Comparison of ENCODE assay signal across 16 cellular contexts in genomic region chr6:89386917-89387491, GRCh38. TPM values are rescaled to one million over a fixed set of nuclear protein-coding genes. Genes with fewer than 3 reads are reported as not detected.
A peak's percentile ranks its signal among the peaks of the same experiment; 100 is the strongest.
DNase-seq lines count a peak whose midpoint lies in the region; ATAC-seq and TF ChIP-seq lines count a peak whose summit lies in the region.
"Had no signal": no experiment of that assay in that cellular context is flagged by ENCODE, and none has a peak within 500 bp of the region (broad histone marks: within the 10 kb centered on the region; RNA-seq: fewer than 3 reads in every experiment).

No MANE protein-coding gene starts in this region.

- no peak overlapping the region for H3K4me3 ChIP-seq in psoas muscle
- no peak overlapping the region for H3K4me3 ChIP-seq in upper lobe of left lung
- no peak overlapping the region for H3K4me3 ChIP-seq in esophagus squamous epithelium
- H3K4me3 ChIP-seq: body of pancreas, GM23338 had no signal

- 87 to 91% (median 87%) methylated on average over 6 of the region's 6 CpGs for WGBS in psoas muscle, 3 donors
- WGBS in upper lobe of left lung, 2 donors = 89 to 95% methylated on average over 6 of the region's 6 CpGs
- 91 to 95% methylated on average over 5 to 6 of the region's 6 CpGs for WGBS in esophagus squamous epithelium, 2 donors

- H3K9me3 ChIP-seq in psoas muscle = no peaks in the 10 kb centered on the region
- H3K9me3 ChIP-seq in upper lobe of left lung = no peaks in the 10 kb centered on the region
- H3K9me3 ChIP-seq in esophagus squamous epithelium = no peaks in the 10 kb centered on the region
- H3K9me3 ChIP-seq: body of pancreas had no signal

- H3K4me1 ChIP-seq in psoas muscle (peaks cover 59% of the 10 kb centered on the region), upper lobe of left lung (no peaks in the 10 kb centered on the region), esophagus squamous epithelium (peaks cover 0 to 22% (median 15%) of the 10 kb centered on the region in 3 donors)
- H3K4me1 ChIP-seq: body of pancreas had no signal

- intact Hi-C loops in psoas muscle (cut with DNase I) (loop anchor here in 1 of 2 donors (2.0 kb wide), 1 partner anchor 22 kb away; no protein-coding TSS in a partner anchor), esophagus squamous epithelium (cut with DNase I) (no loop called here)

- ATAC-seq in GM19328 (IDR thresholded peaks at IDR 0.05; ENCODE audit: unreplicated experiment) = peak; percentile 8
- ATAC-seq in HG02610 (IDR thresholded peaks at IDR 0.05; ENCODE audit: unreplicated experiment) = peak; percentile 34
- ATAC-seq in HG03280 (IDR thresholded peaks at IDR 0.05; ENCODE audit: unreplicated experiment) = peak; percentile 12
- ATAC-seq in psoas muscle = no peak
- ATAC-seq in upper lobe of left lung (ENCODE audit: low FRiP score in 2 of 2) = no peak
- ATAC-seq: body of pancreas, GM23338 had no signal

- DNase-seq in psoas muscle = no peak
- no peak for DNase-seq in activated CD8-positive, alpha-beta memory T cell treated with anti-CD3 and anti-CD28 coated beads, Interleukin-2, amount 50 U/mL, for 48 hours
- no peak for DNase-seq in upper lobe of left lung
- no peak for DNase-seq in iPS-NIHi11 (ENCODE audit: low spot score)
- DNase-seq in esophagus squamous epithelium (lab: John Stamatoyannopoulos, UW) = no peak
- DNase-seq: body of pancreas; CD4-positive, CD25-positive, alpha-beta regulatory T cell; mesenchymal stem cell; NCI-H1417 treated with DMSO at 0.1 percent for 48 hours; NCI-H524 treated with DMSO at 0.1 percent for 48 hours; posterior cingulate gyrus; SIG-M5 had no signal

- TF ChIP-seq POLR2A in upper lobe of left lung (IDR thresholded peaks at IDR 0.05) (no peak), esophagus squamous epithelium (IDR thresholded peaks at IDR 0.05) (no peak)

- TF ChIP-seq CTCF in psoas muscle (IDR thresholded peaks at IDR 0.05) (no peak), upper lobe of left lung (IDR thresholded peaks at IDR 0.05) (no peak), esophagus squamous epithelium (IDR thresholded peaks at IDR 0.05) (no peak)

- H3K36me3 ChIP-seq in psoas muscle (ENCODE audit: insufficient read depth in 1 of 2, low read depth in 1 of 2) (peaks cover 0 to 5% of the 10 kb centered on the region in 2 donors), upper lobe of left lung (no peaks in the 10 kb centered on the region), esophagus squamous epithelium (no peaks in the 10 kb centered on the region)

- H3K27ac ChIP-seq in psoas muscle (peak overlapping the region; percentile 88), upper lobe of left lung (no peak overlapping the region), esophagus squamous epithelium (no peak overlapping the region)
- H3K27ac ChIP-seq: body of pancreas had no signal

- TF ChIP-seq EP300 in upper lobe of left lung (IDR thresholded peaks at IDR 0.05) = no peak

- no peaks in the 10 kb centered on the region for H3K27me3 ChIP-seq in psoas muscle (ENCODE audit: insufficient read depth in 3 of 3, low read length in 2 of 3)
- H3K27me3 ChIP-seq in upper lobe of left lung = no peaks in the 10 kb centered on the region
- H3K27me3 ChIP-seq in esophagus squamous epithelium = no peaks in the 10 kb centered on the region
- H3K27me3 ChIP-seq: body of pancreas had no signal

RNA-seq across cellular contexts. Expression of gene RRAGD, which starts 25.1 kb away (rescaled TPM):
- 100 to 1,000 TPM; 105 to 148 (median 125) TPM for total RNA-seq in psoas muscle
- polyA plus RNA-seq in psoas muscle = 100 to 1,000 TPM in 1 of 3 donors, 10 to 100 TPM in 2; 34.8 to 163 (median 70.8) TPM
- 10 to 100 TPM; 17.5 to 62.7 (median 29.7) TPM for total RNA-seq in upper lobe of left lung
- 10 to 100 TPM; 21.1 to 67.1 (median 33.9) TPM for total RNA-seq in esophagus squamous epithelium

RNA-seq across cellular contexts. Expression of gene UBE2J1, which starts 34.5 kb away (rescaled TPM):
- total RNA-seq in psoas muscle (10 to 100 TPM; 11.5 to 21.6 (median 17.4) TPM), upper lobe of left lung (10 to 100 TPM; 16.5 to 55.5 (median 37.4) TPM), esophagus squamous epithelium (10 to 100 TPM; 27.2 to 37.3 (median 29.9) TPM)
- 10 to 100 TPM; 10.0 to 20.7 (median 12.9) TPM for polyA plus RNA-seq in psoas muscle

RNA-seq across cellular contexts. Expression of gene ANKRD6, which starts 45.9 kb away (rescaled TPM):
- 1 to 10 TPM; 2.4 to 9.0 (median 4.6) TPM for total RNA-seq in psoas muscle
- 1 to 10 TPM; 1.2 to 2.3 (median 1.8) TPM for polyA plus RNA-seq in psoas muscle
- 10 to 100 TPM; 14.5 to 60.8 (median 30.7) TPM for total RNA-seq in upper lobe of left lung
- total RNA-seq in esophagus squamous epithelium = 10 to 100 TPM in 1 of 4 donors, 1 to 10 TPM in 3; 5.8 to 12.0 (median 7.3) TPM

Comparison
In these comparisons a context has a peak if more than half of its experiments do, and no peak if none do; other contexts are left out.
1. ATAC-seq: peak in GM19328 (single experiment), HG02610 (single experiment) and HG03280 (single experiment); none in psoas muscle (0 of 4) and upper lobe of left lung (0 of 2).